Comparison of ENCODE assay signal across 17 cellular contexts in the genomic region with DNA sequence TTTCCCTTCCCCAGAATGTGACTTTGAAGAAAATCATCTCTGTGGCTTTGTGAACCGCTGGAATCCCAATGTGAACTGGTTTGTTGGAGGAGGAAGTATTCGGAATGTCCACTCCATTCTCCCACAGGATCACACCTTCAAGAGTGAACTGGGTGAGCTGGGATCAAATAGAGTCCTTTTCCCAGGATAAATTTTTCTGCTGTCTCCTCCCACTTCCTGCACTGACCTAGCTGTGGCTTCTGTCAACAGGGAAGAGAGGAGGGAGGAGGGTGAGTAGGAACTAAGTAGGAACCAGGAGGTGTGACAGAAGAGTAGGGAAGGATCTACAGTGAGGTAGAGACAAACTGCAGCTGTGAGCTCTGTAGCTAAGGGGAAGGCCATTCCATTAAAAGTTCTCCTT.
DNase-seq lines count a peak whose midpoint lies in the region; ATAC-seq and TF ChIP-seq lines count a peak whose summit lies in the region.
"Had no signal": no experiment of that assay in that cellular context is flagged by ENCODE, and none has a peak within 500 bp of the region (broad histone marks: within the 10 kb centered on the region; RNA-seq: fewer than 3 reads in every experiment).

No MANE protein-coding gene starts in this region.

- DNase-seq in COR-L47 (lab: John Stamatoyannopoulos, UW) = peak; percentile 16
- DNase-seq in H4 (ENCODE audit: low spot score) = peak; percentile 35
- peak; percentile 9 for DNase-seq in RPMI7951 (ENCODE audit: low read depth)
- DNase-seq in kidney tubule cell (ENCODE audit: low spot score) = peak; percentile 90
- DNase-seq in neural progenitor cell (ENCODE audit: low spot score) = no peak
- DNase-seq in GM10248 (ENCODE audit: extremely low spot score) = no peak
- no peak for DNase-seq in foreskin keratinocyte
- DNase-seq in stimulated activated CD4-positive, alpha-beta T cell treated with anti-CD3 and anti-CD28 coated beads, Interleukin-1b, Interleukin-23, amount 100 ng/mL, for 48 hours = no peak
- DNase-seq: activated CD4-positive, CD25-positive, alpha-beta regulatory T cell; activated T-cell treated with anti-CD3 and anti-CD28 coated beads, Interleukin-2, amount 50 U/mL, for 4 hours; CD8-positive, alpha-beta memory T cell; NCI-H1436 treated with DMSO at 0.1 percent for 48 hours; SIG-M5 had no signal

- no peaks in the 10 kb centered on the region for H4K20me1 ChIP-seq in neural progenitor cell (ENCODE audit: low read depth)

- no peak overlapping the region for H3K27ac Mint-ChIP-seq in neural progenitor cell
- H3K27ac Mint-ChIP-seq: activated CD8-positive, alpha-beta T cell treated with anti-CD3 and anti-CD28 coated beads, Interleukin-2, amount 10 ng/mL, durations not matched to agents 7 days and 5 days; activated naive CD4-positive, alpha-beta T cell treated with anti-CD3 and anti-CD28 coated beads, Interleukin-2, amount 10 ng/mL, durations not matched to agents 7 days and 5 days; CD8-positive, alpha-beta memory T cell; stimulated activated naive CD8-positive, alpha-beta T cell treated with anti-CD3 and anti-CD28 coated beads, Interleukin-15, Interleukin-2, amounts not matched to agents 100 ng/mL and 50 ng/mL, for 24 hours had no signal

- no peak overlapping the region for H3K4me2 ChIP-seq in neural progenitor cell

- H3K4me3 Mint-ChIP-seq in neural progenitor cell = no peak overlapping the region
- H3K4me3 Mint-ChIP-seq: activated CD8-positive, alpha-beta T cell treated with anti-CD3 and anti-CD28 coated beads, Interleukin-2, amount 10 ng/mL, durations not matched to agents 7 days and 5 days; activated naive CD4-positive, alpha-beta T cell treated with anti-CD3 and anti-CD28 coated beads, Interleukin-2, amount 10 ng/mL, durations not matched to agents 7 days and 5 days; activated T-cell treated with anti-CD3 and anti-CD28 coated beads, Interleukin-2, amount 50 U/mL, for 4 hours; CD8-positive, alpha-beta memory T cell; stimulated activated naive CD8-positive, alpha-beta T cell treated with anti-CD3 and anti-CD28 coated beads, Interleukin-15, Interleukin-2, amounts not matched to agents 100 ng/mL and 50 ng/mL, for 24 hours had no signal

- H3K27me3 Mint-ChIP-seq in neural progenitor cell (ENCODE audit: insufficient read depth, low read depth) = peaks cover 2% of the 10 kb centered on the region

- peaks cover 7% of the 10 kb centered on the region for H3K4me1 Mint-ChIP-seq in neural progenitor cell
- H3K4me1 Mint-ChIP-seq: activated naive CD4-positive, alpha-beta T cell treated with anti-CD3 and anti-CD28 coated beads, Interleukin-2, amount 10 ng/mL, durations not matched to agents 7 days and 5 days had no signal

- ATAC-seq in foreskin keratinocyte = no peak
- ATAC-seq: activated CD8-positive, alpha-beta T cell treated with anti-CD3 and anti-CD28 coated beads, Interleukin-2, amount 10 ng/mL, durations not matched to agents 7 days and 5 days; activated T-cell treated with anti-CD3 and anti-CD28 coated beads, Interleukin-2, amount 50 U/mL, for 4 hours had no signal

- H3K9me3 ChIP-seq in neural progenitor cell (ENCODE audit: low read depth) = no peaks in the 10 kb centered on the region

- H3K27me3 ChIP-seq in neural progenitor cell (no peaks in the 10 kb centered on the region), foreskin keratinocyte (no peaks in the 10 kb centered on the region)

- TF ChIP-seq CTCF in neural progenitor cell (IDR thresholded peaks at IDR 0.05) = no peak
- TF ChIP-seq CTCF in GM10248 (IDR thresholded peaks at IDR 0.05; ENCODE audit: control extremely low read depth, extremely low read depth, low read depth, missing control alignments) = no peak
- no peak for TF ChIP-seq CTCF in foreskin keratinocyte (conservative IDR thresholded peaks at IDR 0.05)

- no peaks in the 10 kb centered on the region for H3K36me3 Mint-ChIP-seq in neural progenitor cell
- H3K36me3 Mint-ChIP-seq: activated naive CD4-positive, alpha-beta T cell treated with anti-CD3 and anti-CD28 coated beads, Interleukin-2, amount 10 ng/mL, durations not matched to agents 7 days and 5 days; CD8-positive, alpha-beta memory T cell had no signal

- H3K36me3 ChIP-seq in neural progenitor cell = no peaks in the 10 kb centered on the region

- H3F3A ChIP-seq in neural progenitor cell (ENCODE audit: low read depth) = peaks cover 8% of the 10 kb centered on the region

- no peak overlapping the region for H3K27ac ChIP-seq in neural progenitor cell
- H3K27ac ChIP-seq in foreskin keratinocyte = no peak overlapping the region

- H3K79me2 ChIP-seq in neural progenitor cell (ENCODE audit: low read depth) = no peaks in the 10 kb centered on the region

- peaks cover 9% of the 10 kb centered on the region for H3K4me1 ChIP-seq in neural progenitor cell
- H3K4me1 ChIP-seq in foreskin keratinocyte = peaks cover 50% of the 10 kb centered on the region

- no peak overlapping the region for H3K9ac ChIP-seq in neural progenitor cell

- no peak overlapping the region for H3K4me3 ChIP-seq in neural progenitor cell
- H3K4me3 ChIP-seq: GM12878 had no signal

- CTCF ChIA-PET in GM10248 (lab: Yijun Ruan, JAX) = interaction anchor here (0.8 to 8.8 kb wide), 34 partner anchors 9 to 691 kb away, joined by 3 to 168 read pairs (median 6); no protein-coding TSS in a partner anchor

- POLR2A ChIA-PET in GM10248 (lab: Yijun Ruan, JAX) = no interaction called here

- H2AFZ ChIP-seq in neural progenitor cell (replicated peaks) = no peak overlapping the region

- no peaks in the 10 kb centered on the region for H3K9me3 Mint-ChIP-seq in neural progenitor cell
- H3K9me3 Mint-ChIP-seq: activated naive CD4-positive, alpha-beta T cell treated with anti-CD3 and anti-CD28 coated beads, Interleukin-2, amount 10 ng/mL, durations not matched to agents 7 days and 5 days; activated T-cell treated with anti-CD3 and anti-CD28 coated beads, Interleukin-2, amount 50 U/mL, for 4 hours; CD8-positive, alpha-beta memory T cell; stimulated activated naive CD8-positive, alpha-beta T cell treated with anti-CD3 and anti-CD28 coated beads, Interleukin-15, Interleukin-2, amounts not matched to agents 100 ng/mL and 50 ng/mL, for 24 hours had no signal

Comparison
In these comparisons a context has a peak if more than half of its experiments do, and no peak if none do; other contexts are left out.
1. DNase-seq: peak in COR-L47 (single experiment), H4 (single experiment), RPMI7951 (single experiment) and kidney tubule cell (single experiment); none in neural progenitor cell (single experiment), GM10248 (single experiment), foreskin keratinocyte (0 of 2) and stimulated activated CD4-positive, alpha-beta T cell treated with anti-CD3 and anti-CD28 coated beads, Interleukin-1b, Interleukin-23, amount 100 ng/mL, for 48 hours (single experiment).